Comparison of ENCODE assay signal across 7 cellular contexts in the genomic region with DNA sequence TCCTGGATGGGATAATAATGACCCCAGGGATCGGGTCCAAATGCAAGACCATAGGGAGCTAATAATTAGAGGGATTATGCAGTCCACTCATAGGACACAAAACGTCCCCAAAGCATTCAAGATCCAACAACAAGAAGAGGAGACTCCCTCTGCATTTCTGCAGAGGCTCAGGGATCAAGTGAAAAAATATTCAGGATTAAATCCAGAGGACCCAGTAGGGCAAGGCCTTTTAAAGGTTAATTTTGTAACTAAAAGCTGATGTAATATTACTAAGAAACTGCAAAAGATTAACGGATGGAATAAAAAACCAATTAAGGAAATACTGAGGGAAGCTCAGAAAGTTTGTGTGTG. TPM values are rescaled to one million over a fixed set of nuclear protein-coding genes. Genes with fewer than 3 reads are reported as not detected.
DNase-seq lines count a peak whose midpoint lies in the region; ATAC-seq, FAIRE-seq and TF ChIP-seq lines count a peak whose summit lies in the region.

No MANE protein-coding gene starts in this region.

- peak overlapping the region; percentile 85 for H3K27ac ChIP-seq in VCaP
- peak overlapping the region; percentile 98 for H3K27ac ChIP-seq in right cardiac atrium (ENCODE audit: low read length)

- peak overlapping the region; percentile 85 for H3K4me3 Mint-ChIP-seq in stimulated activated effector memory CD8-positive, alpha-beta T cell treated with anti-CD3 and anti-CD28 coated beads, Interleukin-12 subunit alpha, Interleukin-12 subunit beta, amount 100 ng/mL, for 72 hours

- H3K4me3 ChIP-seq in HFF-Myc (replicated peaks; ENCODE audit: low read depth, low read length) (peak overlapping the region; percentile 50; the same call in 1 of the 2 replicates), right cardiac atrium (ENCODE audit: low read length) (peak overlapping the region; percentile 45)

- no peaks in the 10 kb centered on the region for H3K27me3 ChIP-seq in right cardiac atrium (ENCODE audit: control insufficient read depth, insufficient read depth)

- peak overlapping the region; percentile 92 for H3K27ac Mint-ChIP-seq in stimulated activated effector memory CD8-positive, alpha-beta T cell treated with anti-CD3 and anti-CD28 coated beads, Interleukin-12 subunit alpha, Interleukin-12 subunit beta, amount 100 ng/mL, for 72 hours

- TF ChIP-seq CTCF in HFF-Myc (IDR thresholded peaks at IDR 0.05; ENCODE audit: low read depth, low read length, missing control alignments) (no peak), VCaP (conservative IDR thresholded peaks at IDR 0.05) (no peak)

- no peaks in the 10 kb centered on the region for H3K4me1 ChIP-seq in right cardiac atrium (ENCODE audit: control insufficient read depth, insufficient read depth, low read length)

- no peak for DNase-seq in HFF-Myc (ENCODE audit: extremely low read depth, low read depth)
- DNase-seq in right cardiac atrium, result no peak
- DNase-seq in stimulated activated effector memory CD8-positive, alpha-beta T cell treated with anti-CD3 and anti-CD28 coated beads, Interleukin-12 subunit alpha, Interleukin-12 subunit beta, amount 100 ng/mL, for 72 hours (ENCODE audit: low spot score in 2 of 2), result no peak
- DNase-seq in frontal cortex (ENCODE audit: low spot score in 2 of 2), result no peak

- no peak for FAIRE-seq in frontal cortex (lab: Jason Lieb, UNC)

- 14% methylated on average over 3 of the region's 3 CpGs for WGBS in right cardiac atrium

- H3K36me3 Mint-ChIP-seq in stimulated activated effector memory CD8-positive, alpha-beta T cell treated with anti-CD3 and anti-CD28 coated beads, Interleukin-12 subunit alpha, Interleukin-12 subunit beta, amount 100 ng/mL, for 72 hours, result peaks cover 7% of the 10 kb centered on the region

- intact Hi-C loops in right cardiac atrium (cut with DNase I), result no loop called here

- no peaks in the 10 kb centered on the region for H3K9me3 ChIP-seq in right cardiac atrium (ENCODE audit: control insufficient read depth, low read length)

- ATAC-seq in right cardiac atrium, result no peak
- no peak for ATAC-seq in stimulated activated effector memory CD8-positive, alpha-beta T cell treated with anti-CD3 and anti-CD28 coated beads, Interleukin-12 subunit alpha, Interleukin-12 subunit beta, amount 100 ng/mL, for 72 hours
- no peak for ATAC-seq in GM19324 (IDR thresholded peaks at IDR 0.05; ENCODE audit: low FRiP score, unreplicated experiment)
- ATAC-seq in GM21515 (IDR thresholded peaks at IDR 0.05; ENCODE audit: unreplicated experiment), result no peak

- peaks cover 28% of the 10 kb centered on the region for H3K4me1 Mint-ChIP-seq in stimulated activated effector memory CD8-positive, alpha-beta T cell treated with anti-CD3 and anti-CD28 coated beads, Interleukin-12 subunit alpha, Interleukin-12 subunit beta, amount 100 ng/mL, for 72 hours

- no peaks in the 10 kb centered on the region for H3K9me3 Mint-ChIP-seq in stimulated activated effector memory CD8-positive, alpha-beta T cell treated with anti-CD3 and anti-CD28 coated beads, Interleukin-12 subunit alpha, Interleukin-12 subunit beta, amount 100 ng/mL, for 72 hours

RNA-seq across cellular contexts. Expression of a gene that starts 22.2 kb away (rescaled TPM):
- total RNA-seq in right cardiac atrium (100 to 1,000 TPM; 215 to 449 (median 319) TPM), frontal cortex (55.4 TPM)
- 287 TPM for polyA plus RNA-seq in right cardiac atrium
